Comparison of ENCODE assay signal across 9 cellular contexts in genomic region chr13:97435297-97435682, GRCh38. TPM values are rescaled to one million over a fixed set of nuclear protein-coding genes. Genes with fewer than 3 reads are reported as not detected.
DNase-seq lines count a peak whose midpoint lies in the region; ATAC-seq and TF ChIP-seq lines count a peak whose summit lies in the region.
"Had no signal": no experiment of that assay in that cellular context is flagged by ENCODE, and none has a peak within 500 bp of the region (broad histone marks: within the 10 kb centered on the region; RNA-seq: fewer than 3 reads in every experiment).

No MANE protein-coding gene starts in this region.

- 14 to 16% methylated on average over 2 of the region's 2 CpGs for WGBS in esophagus squamous epithelium, 2 donors

- H3K9me3 ChIP-seq in SJSA1 (replicated peaks): no peaks in the 10 kb centered on the region
- no peaks in the 10 kb centered on the region for H3K9me3 ChIP-seq in esophagus squamous epithelium

- intact Hi-C loops in esophagus squamous epithelium (cut with DNase I): no loop called here

- ATAC-seq in HG03342 (IDR thresholded peaks at IDR 0.05; ENCODE audit: unreplicated experiment) (no peak), GM21737 (IDR thresholded peaks at IDR 0.05; ENCODE audit: unreplicated experiment) (no peak)

- no peak overlapping the region for H3K9ac ChIP-seq in rectal smooth muscle tissue (ENCODE audit: low read length)

- H3K36me3 ChIP-seq in SJSA1 (peaks cover 29% of the 10 kb centered on the region), esophagus squamous epithelium (no peaks in the 10 kb centered on the region), rectal smooth muscle tissue (ENCODE audit: control insufficient read depth, insufficient read depth, low read length) (no peaks in the 10 kb centered on the region)

- no peak for TF ChIP-seq POLR2A in esophagus squamous epithelium (IDR thresholded peaks at IDR 0.05)

- DNase-seq in GM12864 (ENCODE audit: low read depth): no peak
- DNase-seq in SJSA1 (ENCODE audit: low read depth in 1 of 2, low spot score in 2 of 2): no peak
- DNase-seq in esophagus squamous epithelium (lab: John Stamatoyannopoulos, UW): no peak
- DNase-seq in NCI-H2029 treated with DMSO at 0.1 percent for 48 hours (lab: John Stamatoyannopoulos, UW): no peak
- no peak for DNase-seq in activated CD8-positive, alpha-beta memory T cell treated with anti-CD3 and anti-CD28 coated beads for 24 hours
- DNase-seq: SIG-M5 had no signal

- H3K4me1 ChIP-seq in SJSA1 (replicated peaks) (peaks cover 17% of the 10 kb centered on the region), esophagus squamous epithelium (peaks cover 6 to 52% (median 8%) of the 10 kb centered on the region in 3 donors), rectal smooth muscle tissue (ENCODE audit: control insufficient read depth, insufficient read depth, low read length) (peaks cover 5% of the 10 kb centered on the region)

- H3K27me3 ChIP-seq in SJSA1 (replicated peaks) (no peaks in the 10 kb centered on the region), esophagus squamous epithelium (no peaks in the 10 kb centered on the region), rectal smooth muscle tissue (ENCODE audit: control insufficient read depth, insufficient read depth, low read length) (no peaks in the 10 kb centered on the region)

- TF ChIP-seq CTCF in GM12864 (IDR thresholded peaks at IDR 0.05; ENCODE audit: low read depth, low read length, missing control alignments) (no peak), esophagus squamous epithelium (IDR thresholded peaks at IDR 0.05) (no peak)

- H3K4me3 ChIP-seq in GM12864 (ENCODE audit: low read depth, low read length) (peak overlapping the region; percentile 64), SJSA1 (peak overlapping the region; percentile 77), esophagus squamous epithelium (peak overlapping the region; percentile 82 to 94 (median 89)), rectal smooth muscle tissue (ENCODE audit: low read length) (peak overlapping the region; percentile 95)

- H3K27ac ChIP-seq in SJSA1: no peak overlapping the region
- peak overlapping the region in 2 of 4 donors; percentile 91 to 100 for H3K27ac ChIP-seq in esophagus squamous epithelium
- H3K27ac ChIP-seq in rectal smooth muscle tissue (ENCODE audit: low read depth, low read length): no peak overlapping the region

RNA-seq across cellular contexts. Expression of gene RAP2A, which starts 1.3 kb away (rescaled TPM):
- total RNA-seq in SJSA1 (2014; rRNA removed; shearing (Covaris generic)): 23.4 and 42.9 TPM in 2 replicates
- 10 to 100 TPM; 20.3 to 29.1 (median 26.7) TPM for total RNA-seq in esophagus squamous epithelium
